Comparison of ENCODE assay signal across 8 cellular contexts in genomic region chr10:52488606-52489485, GRCh38.
DNase-seq lines count a peak whose midpoint lies in the region; FAIRE-seq and TF ChIP-seq lines count a peak whose summit lies in the region.

No MANE protein-coding gene starts in this region.

- no peaks in the 10 kb centered on the region for H3K79me2 ChIP-seq in KMS-11 (ENCODE audit: insufficient read depth, low read depth)

- H3K36me3 ChIP-seq in KMS-11 (ENCODE audit: insufficient read depth): no peaks in the 10 kb centered on the region

- no peak overlapping the region for H2AFZ ChIP-seq in KMS-11 (ENCODE audit: low read depth)

- H3K9me3 Mint-ChIP-seq in mesothelial cell of epicardium: no peaks in the 10 kb centered on the region
- H3K9me3 Mint-ChIP-seq in activated CD4-positive, alpha-beta T cell treated with anti-CD3 and anti-CD28 coated beads, Interleukin-2, amount 10 ng/mL, durations not matched to agents 24 days and 14 days: no peaks in the 10 kb centered on the region
- no peaks in the 10 kb centered on the region for H3K9me3 Mint-ChIP-seq in activated naive CD8-positive, alpha-beta T cell treated with anti-CD3 and anti-CD28 coated beads for 36 hours

- H3K27ac ChIP-seq in KMS-11: no peak overlapping the region

- TF ChIP-seq CTCF in KMS-11 (conservative IDR thresholded peaks at IDR 0.05; ENCODE audit: low read depth, low read length) (peak; percentile 80), cardiac fibroblast (IDR thresholded peaks at IDR 0.05; ENCODE audit: low read depth, low read length) (peak; percentile 37), mesothelial cell of epicardium (IDR thresholded peaks at IDR 0.05; ENCODE audit: unreplicated experiment) (peak; percentile 92)

- H3K4me3 Mint-ChIP-seq in mesothelial cell of epicardium: no peak overlapping the region
- no peak overlapping the region for H3K4me3 Mint-ChIP-seq in activated CD4-positive, alpha-beta T cell treated with anti-CD3 and anti-CD28 coated beads, Interleukin-2, amount 10 ng/mL, durations not matched to agents 24 days and 14 days
- no peak overlapping the region for H3K4me3 Mint-ChIP-seq in activated naive CD8-positive, alpha-beta T cell treated with anti-CD3 and anti-CD28 coated beads for 36 hours

- H3K9ac ChIP-seq in KMS-11: no peak overlapping the region

- intact Hi-C loops in activated CD4-positive, alpha-beta T cell treated with anti-CD3 and anti-CD28 coated beads, Interleukin-2, amount 10 ng/mL, durations not matched to agents 24 days and 14 days (cut with micrococcal nuclease): loop anchor here (2.0 kb wide), 1 partner anchor 180 kb away; no protein-coding TSS in a partner anchor

- H3K4me1 Mint-ChIP-seq in mesothelial cell of epicardium: peaks cover 10% of the 10 kb centered on the region
- no peaks in the 10 kb centered on the region for H3K4me1 Mint-ChIP-seq in activated CD4-positive, alpha-beta T cell treated with anti-CD3 and anti-CD28 coated beads, Interleukin-2, amount 10 ng/mL, durations not matched to agents 24 days and 14 days
- no peaks in the 10 kb centered on the region for H3K4me1 Mint-ChIP-seq in activated naive CD8-positive, alpha-beta T cell treated with anti-CD3 and anti-CD28 coated beads for 36 hours

- peak overlapping the region; percentile 18 for H3K27ac Mint-ChIP-seq in mesothelial cell of epicardium
- H3K27ac Mint-ChIP-seq in activated CD4-positive, alpha-beta T cell treated with anti-CD3 and anti-CD28 coated beads, Interleukin-2, amount 10 ng/mL, durations not matched to agents 24 days and 14 days: no peak overlapping the region
- no peak overlapping the region for H3K27ac Mint-ChIP-seq in activated naive CD8-positive, alpha-beta T cell treated with anti-CD3 and anti-CD28 coated beads for 36 hours

- no peak for TF ChIP-seq POLR2A in GM12891 (IDR thresholded peaks at IDR 0.05; ENCODE audit: low read depth, low read length)

- FAIRE-seq in GM12891 (lab: Jason Lieb, UNC): no peak

- no peaks in the 10 kb centered on the region for H3K27me3 Mint-ChIP-seq in mesothelial cell of epicardium (ENCODE audit: low read depth)
- H3K27me3 Mint-ChIP-seq in activated CD4-positive, alpha-beta T cell treated with anti-CD3 and anti-CD28 coated beads, Interleukin-2, amount 10 ng/mL, durations not matched to agents 24 days and 14 days: no peaks in the 10 kb centered on the region
- H3K27me3 Mint-ChIP-seq in activated naive CD8-positive, alpha-beta T cell treated with anti-CD3 and anti-CD28 coated beads for 36 hours: no peaks in the 10 kb centered on the region

- H3K4me2 ChIP-seq in KMS-11: no peak overlapping the region

- no peaks in the 10 kb centered on the region for H3K27me3 ChIP-seq in KMS-11 (ENCODE audit: insufficient read depth, low read depth)

- H3K4me1 ChIP-seq in KMS-11 (ENCODE audit: low read depth, poor library complexity, severe bottlenecking): peaks cover 30% of the 10 kb centered on the region

- H4K20me1 ChIP-seq in KMS-11 (ENCODE audit: insufficient read depth): no peaks in the 10 kb centered on the region

- DNase-seq in Daoy (ENCODE audit: low read depth): peak; percentile 14
- DNase-seq in cardiac fibroblast (ENCODE audit: low read depth in 2 of 2): peak; percentile 70 to 78
- no peak for DNase-seq in mesothelial cell of epicardium (ENCODE audit: low spot score in 2 of 2, unreplicated experiment in 2 of 2)
- DNase-seq in occipital lobe (lab: John Stamatoyannopoulos, UW): no peak
- no peak for DNase-seq in activated CD4-positive, alpha-beta T cell treated with anti-CD3 and anti-CD28 coated beads, Interleukin-2, amount 10 ng/mL, durations not matched to agents 24 days and 14 days
- no peak for DNase-seq in activated naive CD8-positive, alpha-beta T cell treated with anti-CD3 and anti-CD28 coated beads for 36 hours
- DNase-seq in GM12891 (ENCODE audit: insufficient read length, low spot score): no peak

- no peaks in the 10 kb centered on the region for H3K36me3 Mint-ChIP-seq in mesothelial cell of epicardium
- H3K36me3 Mint-ChIP-seq in activated CD4-positive, alpha-beta T cell treated with anti-CD3 and anti-CD28 coated beads, Interleukin-2, amount 10 ng/mL, durations not matched to agents 24 days and 14 days (ENCODE audit: low read depth): no peaks in the 10 kb centered on the region
- H3K36me3 Mint-ChIP-seq in activated naive CD8-positive, alpha-beta T cell treated with anti-CD3 and anti-CD28 coated beads for 36 hours: no peaks in the 10 kb centered on the region

- no peak overlapping the region for H3K4me3 ChIP-seq in KMS-11 (IDR thresholded peaks at IDR 0.05; ENCODE audit: insufficient read depth, low read depth, low read length)
- H3K4me3 ChIP-seq in cardiac fibroblast (replicated peaks in 1 of 2; ENCODE audit: low read depth in 2 of 2, low read length in 2 of 2): no peak overlapping the region

TF ChIP-seq in GM12891, 5 proteins besides CTCF, POLR2A, EP300 and RAD21:
- TF ChIP-seq SPI1 (IDR thresholded peaks at IDR 0.05; ENCODE audit: low read depth, low read length) (no peak), TAF1 (IDR thresholded peaks at IDR 0.05; ENCODE audit: low read depth, low read length) (no peak), POLR2AphosphoS5 (IDR thresholded peaks at IDR 0.05; ENCODE audit: low read depth, low read length) (no peak), PAX5 (IDR thresholded peaks at IDR 0.05; ENCODE audit: insufficient read depth, low read length, severe bottlenecking) (no peak), POU2F2 (IDR thresholded peaks at IDR 0.05; ENCODE audit: low read depth, low read length) (no peak)
TF ChIP-seq in GM12891: peak in this region for 0.

Comparison
In these comparisons a context has a peak if more than half of its experiments do, and no peak if none do; other contexts are left out.
1. DNase-seq: peak in Daoy (single experiment) and cardiac fibroblast (2 of 2); none in mesothelial cell of epicardium (0 of 2), occipital lobe (single experiment), activated CD4-positive, alpha-beta T cell treated with anti-CD3 and anti-CD28 coated beads, Interleukin-2, amount 10 ng/mL, durations not matched to agents 24 days and 14 days (single experiment), activated naive CD8-positive, alpha-beta T cell treated with anti-CD3 and anti-CD28 coated beads for 36 hours (single experiment) and GM12891 (single experiment).
2. CTCF ChIP-seq: peak in every context shown above with its lines; median percentile 92 in mesothelial cell of epicardium; 80 in KMS-11; 37 in cardiac fibroblast.